ENCODE assay signal across 1 cellular context in genomic region chr14:52706724-52707706, GRCh38.
TF ChIP-seq lines count a peak whose summit lies in the region.

TSS of gene PSMC6 (plus strand) at chr14:52707200. CDS start at chr14:52707220, 20 bp downstream.

TF ChIP-seq in HepG2, 621 proteins besides CTCF, POLR2A, EP300 and RAD21 (continued from another document and continues in another):
- TF ChIP-seq ZBTB40 (IDR thresholded peaks at IDR 0.05) (no peak), ZBTB40 (CRISPR knock-in tag; IDR thresholded peaks at IDR 0.05) (peak; percentile 81), ZNF264 (CRISPR knock-in tag; IDR thresholded peaks at IDR 0.05) (0 out of 2 replicates have a peak, but pooled peaks have one; percentile 45), BORCS8-MEF2B (CRISPR knock-in tag; IDR thresholded peaks at IDR 0.05) (peak; percentile 73; the same call in 1 of the 2 replicates), ZNF343 (CRISPR knock-in tag; IDR thresholded peaks at IDR 0.05) (peak; percentile 15; the same call in 1 of the 2 replicates), NFIC (IDR thresholded peaks at IDR 0.05; ENCODE audit: low read length) (peak; percentile 73), ZNF441 (CRISPR knock-in tag; IDR thresholded peaks at IDR 0.05; ENCODE audit: borderline replicate concordance) (peak; percentile 42; the same call in 1 of the 2 replicates), NCOA1 (CRISPR knock-in tag; IDR thresholded peaks at IDR 0.05) (peak; percentile 64; the same call in 1 of the 2 replicates), FOXP4 (CRISPR knock-in tag; IDR thresholded peaks at IDR 0.05) (no peak), ZNF225 (CRISPR knock-in tag; IDR thresholded peaks at IDR 0.05) (0 out of 2 replicates have a peak, but pooled peaks have one; percentile 54), ZNF30 (CRISPR knock-in tag; IDR thresholded peaks at IDR 0.05) (0 out of 2 replicates have a peak, but pooled peaks have one; percentile 48), NR2F6 (IDR thresholded peaks at IDR 0.05) (no peak), NR2F6 (CRISPR knock-in tag; IDR thresholded peaks at IDR 0.05) (no peak), EHMT2 (IDR thresholded peaks at IDR 0.05; ENCODE audit: borderline replicate concordance, low read depth, low read length) (no peak), MTERF4 (CRISPR knock-in tag; IDR thresholded peaks at IDR 0.05) (0 out of 2 replicates have a peak, but pooled peaks have one; percentile 22), LCORL (IDR thresholded peaks at IDR 0.05) (no peak), LCORL (CRISPR knock-in tag; IDR thresholded peaks at IDR 0.05) (peak; percentile 62), ZNF503 (CRISPR knock-in tag; IDR thresholded peaks at IDR 0.05) (no peak), ZNF121 (CRISPR knock-in tag; IDR thresholded peaks at IDR 0.05) (no peak), THAP9 (CRISPR knock-in tag; IDR thresholded peaks at IDR 0.05; ENCODE audit: borderline replicate concordance) (peak; percentile 48; the same call in 1 of the 2 replicates), TEAD2 (CRISPR knock-in tag; IDR thresholded peaks at IDR 0.05) (no peak), XRCC5 (optimal IDR thresholded peaks at IDR 0.05; ENCODE audit: low read length) (no peak), GFI1 (CRISPR knock-in tag; IDR thresholded peaks at IDR 0.05; ENCODE audit: borderline replicate concordance) (0 out of 2 replicates have a peak, but pooled peaks have one; percentile 72), ZNF329 (CRISPR knock-in tag; IDR thresholded peaks at IDR 0.05; ENCODE audit: low read depth) (no peak), USF2 (IDR thresholded peaks at IDR 0.05; ENCODE audit: low read depth, low read length) (no peak), USF2 (CRISPR knock-in tag; IDR thresholded peaks at IDR 0.05; ENCODE audit: borderline replicate concordance) (peak; percentile 39; the same call in 1 of the 2 replicates), CREM (IDR thresholded peaks at IDR 0.05) (peak; percentile 10; the same call in 1 of the 2 replicates), CREM (CRISPR knock-in tag; IDR thresholded peaks at IDR 0.05) (no peak), ZNF678 (CRISPR knock-in tag; IDR thresholded peaks at IDR 0.05) (0 out of 2 replicates have a peak, but pooled peaks have one; percentile 70), KAT7 (CRISPR knock-in tag; IDR thresholded peaks at IDR 0.05; ENCODE audit: borderline replicate concordance) (peak; percentile 51; the same call in 1 of the 2 replicates), PATZ1 (CRISPR knock-in tag; IDR thresholded peaks at IDR 0.05) (0 out of 2 replicates have a peak, but pooled peaks have one; percentile 48), ASH2L (IDR thresholded peaks at IDR 0.05; ENCODE audit: insufficient read length, low read depth, low read length) (peak; percentile 77)
